30 cellular contexts compared by ENCODE assay signal in the genomic region with DNA sequence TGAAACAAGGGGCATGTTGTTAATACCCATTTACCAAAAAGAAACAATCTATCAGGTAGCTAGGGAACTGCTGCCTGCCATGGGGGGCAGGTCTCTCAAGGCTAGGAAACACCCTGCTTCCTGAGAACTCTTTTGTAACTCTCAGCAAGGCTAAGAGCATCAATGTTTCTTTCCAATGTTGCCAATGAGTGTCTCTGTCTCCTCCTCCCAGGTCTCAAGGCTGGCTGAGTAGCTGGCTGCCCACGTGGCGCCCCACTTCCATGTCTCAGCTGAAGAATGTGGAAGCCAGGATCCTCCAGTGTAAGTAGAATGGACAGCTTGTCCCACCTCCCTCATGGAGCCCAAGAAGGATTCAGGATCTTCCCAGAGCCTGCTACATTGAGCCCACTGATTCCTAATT. TPM values are rescaled to one million over a fixed set of nuclear protein-coding genes. Genes with fewer than 3 reads are reported as not detected.
A peak's percentile ranks its signal among the peaks of the same experiment; 100 is the strongest.
DNase-seq lines count a peak whose midpoint lies in the region; ATAC-seq, FAIRE-seq and TF ChIP-seq lines count a peak whose summit lies in the region.
"Had no signal": no experiment of that assay in that cellular context is flagged by ENCODE, and none has a peak within 500 bp of the region (broad histone marks: within the 10 kb centered on the region; RNA-seq: fewer than 3 reads in every experiment).

No MANE protein-coding gene starts in this region.

- H3K4me2 ChIP-seq in HepG2 (ENCODE audit: low read depth, low read length) (no peak overlapping the region), OCI-LY7 (ENCODE audit: low read length) (peak overlapping the region; percentile 21)

- peaks cover 19 to 45% of the 10 kb centered on the region in 2 experiments for H3K36me3 ChIP-seq in HepG2 (replicated peaks in 1 of 2; ENCODE audit: control insufficient read depth in 1 of 2, insufficient read depth in 2 of 2, low read length in 2 of 2)
- H3K36me3 ChIP-seq in right lobe of liver = peaks cover 0 to 51% (median 24%) of the 10 kb centered on the region in 4 donors
- peaks cover 15% of the 10 kb centered on the region; the same call in 1 of the 2 replicates for H3K36me3 ChIP-seq in OCI-LY7 (ENCODE audit: insufficient read depth, low read length)
- H3K36me3 ChIP-seq in tibial artery = peaks cover 50 to 52% (median 51%) of the 10 kb centered on the region in 3 donors

- no peak for TF ChIP-seq POLR2A in HepG2 (IDR thresholded peaks at IDR 0.05; ENCODE audit: insufficient read depth in 1 of 2, low read depth in 2 of 2, low read length in 2 of 2)
- no peak for TF ChIP-seq POLR2A in right lobe of liver (IDR thresholded peaks at IDR 0.05)

- ATAC-seq in HepG2 (no peak), right lobe of liver (no peak), HG03097 (IDR thresholded peaks at IDR 0.05; ENCODE audit: low FRiP score, unreplicated experiment) (no peak)
- ATAC-seq: PC-3 had no signal

- H3K79me2 ChIP-seq in HepG2 (ENCODE audit: insufficient read depth, low read length) (peaks cover 11% of the 10 kb centered on the region), OCI-LY7 (ENCODE audit: insufficient read depth, low read depth, low read length) (no peaks in the 10 kb centered on the region)

- in situ Hi-C loops in HepG2 (cut with HindIII; ENCODE audit: extremely low pct_ligation_motif_present, low pct_unique_long_range_greater_than_20kb) = no loop called here
- in situ Hi-C loops in GM13976 (cut with MboI; ENCODE audit: low sequenced_read_pairs, unreplicated experiment) = no loop called here

- POLR2A ChIA-PET in HepG2 (lab: Yijun Ruan, JAX) (interaction anchor here (4.9 kb wide), 1 partner anchor 12 kb away, joined by 139 read pairs; a partner anchor contains a TSS), OCI-LY7 (lab: Charles Lee) (interaction anchor here (0.5 to 6.4 kb wide), 4 partner anchors 10 to 280 kb away, joined by 3 to 47 read pairs (median 3); a partner anchor contains a TSS)

- no peak overlapping the region for H2AFZ ChIP-seq in HepG2 (ENCODE audit: low read length)
- no peak overlapping the region; the same call in 1 of the 2 replicates for H2AFZ ChIP-seq in OCI-LY7 (ENCODE audit: low read length)

- 88% methylated on average over 2 of the region's 2 CpGs for WGBS in HepG2 (ENCODE audit: low lambda C conversion rate)
- no CpG with 5 or more reads among the region's 2 CpGs for WGBS in right lobe of liver (ENCODE audit: insufficient coverage, low coverage, low lambda C conversion rate, missing lambda C conversion rate)

- peaks cover 27% of the 10 kb centered on the region for H3K36me3 Mint-ChIP-seq in chondrocyte (ENCODE audit: low read depth)

- TF ChIP-seq EP300 in HepG2 (IDR thresholded peaks at IDR 0.05; ENCODE audit: low read depth in 2 of 2, low read length in 2 of 2) (no peak), HepG2 (CRISPR knock-in tag; IDR thresholded peaks at IDR 0.05; ENCODE audit: borderline replicate concordance) (no peak)

- H3K27me3 ChIP-seq in HepG2 (ENCODE audit: control insufficient read depth in 1 of 2, insufficient read depth in 2 of 2, low read length in 2 of 2) = no peaks in the 10 kb centered on the region; a peak in 1 of 5 replicates
- no peaks in the 10 kb centered on the region for H3K27me3 ChIP-seq in right lobe of liver
- H3K27me3 ChIP-seq in tibial artery = no peaks in the 10 kb centered on the region
- H3K27me3 ChIP-seq: SJSA1 had no signal

- H3K4me1 ChIP-seq in HepG2 (ENCODE audit: insufficient read depth, low read length) (peaks cover 40% of the 10 kb centered on the region), right lobe of liver (peaks cover 0 to 20% (median 4%) of the 10 kb centered on the region in 4 donors), OCI-LY7 (ENCODE audit: insufficient read depth, low read length, poor library complexity, severe bottlenecking) (peaks cover 48% of the 10 kb centered on the region), tibial artery (peaks cover 0 to 32% (median 18%) of the 10 kb centered on the region in 4 donors)

- no peaks in the 10 kb centered on the region for H3K27me3 Mint-ChIP-seq in chondrocyte (ENCODE audit: low read depth)
- H3K27me3 Mint-ChIP-seq: CD4-positive, alpha-beta T cell had no signal

- no TSS peak for BruUV-seq in HepG2 (replicated peaks; lab: Mats Ljungman, UMichigan)
- no TSS peak for BruUV-seq in OCI-LY7 (replicated peaks; lab: Mats Ljungman, UMichigan)

- H4K20me1 ChIP-seq in HepG2 (ENCODE audit: insufficient read depth, low read length) (0 out of 2 replicates have a peak, but pooled peaks cover 3% of the 10 kb centered on the region), OCI-LY7 (ENCODE audit: insufficient read depth, low read length) (no peaks in the 10 kb centered on the region)

- H3K4me1 Mint-ChIP-seq in chondrocyte (ENCODE audit: low read depth) = peaks cover 58% of the 10 kb centered on the region

- no peak for FAIRE-seq in HepG2 (lab: Jason Lieb, UNC)

- H3K9me2 ChIP-seq in OCI-LY7 (ENCODE audit: insufficient read depth, low read length) = no peaks in the 10 kb centered on the region

- H3K4me3 ChIP-seq in HepG2 (replicated peaks in 1 of 3; ENCODE audit: insufficient read depth in 1 of 3, low read depth in 2 of 3, low read length in 3 of 3) (no peak overlapping the region), right lobe of liver (no peak overlapping the region), OCI-LY7 (ENCODE audit: low read depth, low read length, poor library complexity, severe bottlenecking) (peak overlapping the region; percentile 10), tibial artery (no peak overlapping the region)
- H3K4me3 ChIP-seq: HAP-1, SJSA1 had no signal

- CTCF ChIA-PET in HepG2 (lab: Yijun Ruan, JAX; ENCODE audit: low intra/inter-chr PET ratio, low total read pairs) (no interaction called here), OCI-LY7 (lab: Charles Lee; ENCODE audit: unreplicated experiment) (interaction anchor here (0.5 kb wide), 2 partner anchors 17 to 219 kb away, joined by 3 to 5 read pairs; no protein-coding TSS in a partner anchor)

- H3K27ac Mint-ChIP-seq in chondrocyte (ENCODE audit: unreplicated experiment) = peak overlapping the region; percentile 39
- H3K27ac Mint-ChIP-seq: CD4-positive, alpha-beta T cell had no signal

- H3K9ac ChIP-seq in HepG2 (ENCODE audit: insufficient read depth, low read depth, low read length) = no peak overlapping the region

- DNase-seq in HepG2 (ENCODE audit: low spot score) (no peak), right lobe of liver (no peak), OCI-LY7 (ENCODE audit: low spot score) (no peak), chondrocyte (ENCODE audit: low spot score) (no peak), tibial artery (no peak), GM13976 (ENCODE audit: low spot score) (no peak), NCI-H1436 treated with DMSO at 0.1 percent for 48 hours (lab: John Stamatoyannopoulos, UW) (no peak)
- DNase-seq: ACHN; CD4-positive, alpha-beta T cell; DMS53; GOT3; KBM-7; NCI-H1048; NCI-H1417; NCI-H1694 treated with DMSO at 0.1 percent for 48 hours; NCI-H2081; NCI-H2171; NCI-H226; NCI-H510A; PC-3; Right ventricle myocardium superior had no signal

- no peaks in the 10 kb centered on the region for H3K9me3 Mint-ChIP-seq in chondrocyte (ENCODE audit: low read depth)
- H3K9me3 Mint-ChIP-seq: CD4-positive, alpha-beta T cell had no signal

- H3K4me3 Mint-ChIP-seq in chondrocyte (ENCODE audit: unreplicated experiment) = no peak overlapping the region
- H3K4me3 Mint-ChIP-seq: CD4-positive, alpha-beta T cell had no signal

- intact Hi-C loops in HepG2 (cut with micrococcal nuclease; ENCODE audit: unreplicated experiment) (no loop called here), right lobe of liver (cut with DNase I) (no loop called here), OCI-LY7 (cut with micrococcal nuclease; ENCODE audit: unreplicated experiment) (no loop called here), tibial artery (cut with DNase I; ENCODE audit: low total_unique reads) (no loop called here)

- no peak for TF ChIP-seq RAD21 in HepG2 (CRISPR knock-in tag; IDR thresholded peaks at IDR 0.05)

- H3K27ac ChIP-seq in HepG2 (ENCODE audit: extremely low read length, insufficient read depth, low read length) (no peak overlapping the region), right lobe of liver (no peak overlapping the region), OCI-LY7 (ENCODE audit: low read depth, low read length, poor library complexity, severe bottlenecking) (peak overlapping the region; percentile 32), tibial artery (no peak overlapping the region)
- H3K27ac ChIP-seq: 22Rv1, SJSA1 had no signal

- H3K9me3 ChIP-seq in HepG2 (ENCODE audit: low read length) (no peaks in the 10 kb centered on the region), right lobe of liver (no peaks in the 10 kb centered on the region), OCI-LY7 (ENCODE audit: low read length) (no peaks in the 10 kb centered on the region), tibial artery (no peaks in the 10 kb centered on the region)
- H3K9me3 ChIP-seq: HAP-1, SJSA1 had no signal

- TF ChIP-seq CTCF in HepG2 (CRISPR knock-in tag; IDR thresholded peaks at IDR 0.05) = no peak
- TF ChIP-seq CTCF in right lobe of liver (IDR thresholded peaks at IDR 0.05) = no peak
- TF ChIP-seq CTCF in OCI-LY7 (conservative IDR thresholded peaks at IDR 0.05; ENCODE audit: low read length) = no peak
- TF ChIP-seq CTCF in chondrocyte (IDR thresholded peaks at IDR 0.05) = no peak
- no peak for TF ChIP-seq CTCF in tibial artery (IDR thresholded peaks at IDR 0.05)
- TF ChIP-seq CTCF in GM13976 (IDR thresholded peaks at IDR 0.05; ENCODE audit: borderline replicate concordance, control extremely low read depth, extremely low read depth, insufficient read depth, missing control alignments) = no peak

RNA-seq across cellular contexts. Expression of a gene that starts 3.4 kb away (rescaled TPM):
- total RNA-seq in HepG2 (2016; rRNA removed; fragmentation: Illumina TruSeq; extraction: Trizol) (16.1 and 22.8 TPM in 2 replicates), right lobe of liver (10 to 100 TPM; 12.7 to 38.1 (median 18.5) TPM), OCI-LY7 (2022) (15.1 and 15.6 TPM in 2 replicates), chondrocyte (52.1 to 89.9 TPM (median 88.0 TPM) in 3 replicates)
- total RNA-seq in HepG2 (2016; cell fraction: cytosol; rRNA removed; fragmentation: Illumina TruSeq; extraction: Trizol; ENCODE audit: low read depth) = 1.9 and 2.6 TPM in 2 replicates
- total RNA-seq in HepG2 (2016; cell fraction: insoluble cytoplasmic fraction; rRNA removed; fragmentation: Illumina TruSeq; extraction: Trizol) = 13.5 and 23.6 TPM in 2 replicates
- 5.5 and 6.1 TPM in 2 replicates for total RNA-seq in HepG2 (2016; cell fraction: membrane; rRNA removed; fragmentation: Illumina TruSeq; extraction: Trizol)
- 15.3 and 18.4 TPM in 2 replicates for total RNA-seq in HepG2 (2016; cell fraction: nucleus; rRNA removed; fragmentation: Illumina TruSeq; extraction: Trizol)
- 47.5 and 48.1 TPM in 2 replicates for polyA plus RNA-seq in HepG2 (2011; rRNA removed)
- 40.5 and 42.2 TPM in 2 replicates for polyA plus RNA-seq in HepG2 (2011; cell fraction: cytosol; rRNA removed)
- 28.4 and 31.8 TPM in 2 replicates for polyA plus RNA-seq in HepG2 (2011; cell fraction: nucleus; rRNA removed)
- polyA plus RNA-seq in HepG2 (2012) = 28.4 and 31.9 TPM in 2 replicates
- polyA plus RNA-seq in HepG2 (2016; cell fraction: cytosol; fragmentation: Illumina TruSeq; extraction: Trizol; ENCODE audit: low read depth) = 4.3 and 5.4 TPM in 2 replicates
- polyA plus RNA-seq in HepG2 (2016; cell fraction: insoluble cytoplasmic fraction; fragmentation: Illumina TruSeq; extraction: Trizol; ENCODE audit: low read depth) = 31.7 and 36.0 TPM in 2 replicates
- polyA plus RNA-seq in HepG2 (2016; cell fraction: membrane; fragmentation: Illumina TruSeq; extraction: Trizol; ENCODE audit: low read depth) = 10.4 and 12.8 TPM in 2 replicates
- polyA plus RNA-seq in HepG2 (2016; cell fraction: nucleus; fragmentation: Illumina TruSeq; extraction: Trizol; ENCODE audit: insufficient read depth, low read depth) = 27.4 and 28.0 TPM in 2 replicates
- polyA minus RNA-seq in HepG2 (2011; rRNA and poly(A)+ RNA removed; ENCODE audit: low replicate concordance) = 45.6 and 63.5 TPM in 2 replicates
- 14.6 and 19.0 TPM in 2 replicates for polyA minus RNA-seq in HepG2 (2011; cell fraction: cytosol; rRNA and poly(A)+ RNA removed)
- 26.9 and 36.6 TPM in 2 replicates for polyA minus RNA-seq in HepG2 (2011; cell fraction: nucleus; rRNA and poly(A)+ RNA removed)
- 5.6 and 6.6 TPM in 2 replicates for total RNA-seq in OCI-LY7 (2014; rRNA removed; shearing (Covaris generic))

RNA-seq across cellular contexts. Expression of a gene that starts 12.4 kb away (rescaled TPM):
- 385 and 558 TPM in 2 replicates for total RNA-seq in HepG2 (2016; rRNA removed; fragmentation: Illumina TruSeq; extraction: Trizol)
- total RNA-seq in HepG2 (2016; cell fraction: cytosol; rRNA removed; fragmentation: Illumina TruSeq; extraction: Trizol; ENCODE audit: low read depth) = 148 and 149 TPM in 2 replicates
- 449 and 577 TPM in 2 replicates for total RNA-seq in HepG2 (2016; cell fraction: insoluble cytoplasmic fraction; rRNA removed; fragmentation: Illumina TruSeq; extraction: Trizol)
- 133 and 150 TPM in 2 replicates for total RNA-seq in HepG2 (2016; cell fraction: membrane; rRNA removed; fragmentation: Illumina TruSeq; extraction: Trizol)
- total RNA-seq in HepG2 (2016; cell fraction: nucleus; rRNA removed; fragmentation: Illumina TruSeq; extraction: Trizol) = 382 and 439 TPM in 2 replicates
- 508 and 626 TPM in 2 replicates for polyA plus RNA-seq in HepG2 (2011; rRNA removed)
- 1,110 and 1,232 TPM in 2 replicates for polyA plus RNA-seq in HepG2 (2011; cell fraction: cytosol; rRNA removed)
- polyA plus RNA-seq in HepG2 (2011; cell fraction: nucleus; rRNA removed) = 187 and 222 TPM in 2 replicates
- 327 and 493 TPM in 2 replicates for polyA plus RNA-seq in HepG2 (2012)
- polyA plus RNA-seq in HepG2 (2016; cell fraction: cytosol; fragmentation: Illumina TruSeq; extraction: Trizol; ENCODE audit: low read depth) = 141 and 152 TPM in 2 replicates
- 395 and 434 TPM in 2 replicates for polyA plus RNA-seq in HepG2 (2016; cell fraction: insoluble cytoplasmic fraction; fragmentation: Illumina TruSeq; extraction: Trizol; ENCODE audit: low read depth)
- 122 and 125 TPM in 2 replicates for polyA plus RNA-seq in HepG2 (2016; cell fraction: membrane; fragmentation: Illumina TruSeq; extraction: Trizol; ENCODE audit: low read depth)
- polyA plus RNA-seq in HepG2 (2016; cell fraction: nucleus; fragmentation: Illumina TruSeq; extraction: Trizol; ENCODE audit: insufficient read depth, low read depth) = 602 and 624 TPM in 2 replicates
- polyA minus RNA-seq in HepG2 (2011; rRNA and poly(A)+ RNA removed; ENCODE audit: low replicate concordance) = 261 and 460 TPM in 2 replicates
- 132 TPM in 2 replicates for polyA minus RNA-seq in HepG2 (2011; cell fraction: cytosol; rRNA and poly(A)+ RNA removed)
- polyA minus RNA-seq in HepG2 (2011; cell fraction: nucleus; rRNA and poly(A)+ RNA removed) = 79.2 and 94.7 TPM in 2 replicates
- total RNA-seq in right lobe of liver = 100 to 1,000 TPM; 107 to 249 (median 133) TPM
- total RNA-seq in OCI-LY7 (2014; rRNA removed; shearing (Covaris generic)) = 88.6 and 154 TPM in 2 replicates
- 115 and 117 TPM in 2 replicates for total RNA-seq in OCI-LY7 (2022)
- 248 to 266 TPM (median 253 TPM) in 3 replicates for total RNA-seq in chondrocyte

RNA-seq across cellular contexts. Expression of a gene that starts 42.7 kb away (rescaled TPM):
- total RNA-seq in HepG2 (2016; rRNA removed; fragmentation: Illumina TruSeq; extraction: Trizol) (not detected in 2 replicates), right lobe of liver (not detected), OCI-LY7 (2022) (not detected in 2 replicates), chondrocyte (not detected in 3 replicates)
- total RNA-seq in HepG2 (2016; cell fraction: cytosol; rRNA removed; fragmentation: Illumina TruSeq; extraction: Trizol; ENCODE audit: low read depth) = not detected in 2 replicates
- not detected in 2 replicates for total RNA-seq in HepG2 (2016; cell fraction: insoluble cytoplasmic fraction; rRNA removed; fragmentation: Illumina TruSeq; extraction: Trizol)
- total RNA-seq in HepG2 (2016; cell fraction: membrane; rRNA removed; fragmentation: Illumina TruSeq; extraction: Trizol) = not detected in 2 replicates
- not detected in 2 replicates for total RNA-seq in HepG2 (2016; cell fraction: nucleus; rRNA removed; fragmentation: Illumina TruSeq; extraction: Trizol)
- not detected in 2 replicates for polyA plus RNA-seq in HepG2 (2011; rRNA removed)
- polyA plus RNA-seq in HepG2 (2011; cell fraction: cytosol; rRNA removed) = not detected in 2 replicates
- polyA plus RNA-seq in HepG2 (2011; cell fraction: nucleus; rRNA removed) = not detected in 2 replicates
- polyA plus RNA-seq in HepG2 (2012) = not detected in 2 replicates
- polyA plus RNA-seq in HepG2 (2016; cell fraction: cytosol; fragmentation: Illumina TruSeq; extraction: Trizol; ENCODE audit: low read depth) = not detected in 2 replicates
- polyA plus RNA-seq in HepG2 (2016; cell fraction: insoluble cytoplasmic fraction; fragmentation: Illumina TruSeq; extraction: Trizol; ENCODE audit: low read depth) = not detected in 2 replicates
- polyA plus RNA-seq in HepG2 (2016; cell fraction: membrane; fragmentation: Illumina TruSeq; extraction: Trizol; ENCODE audit: low read depth) = not detected in 2 replicates
- polyA plus RNA-seq in HepG2 (2016; cell fraction: nucleus; fragmentation: Illumina TruSeq; extraction: Trizol; ENCODE audit: insufficient read depth, low read depth) = not detected in 2 replicates
- polyA minus RNA-seq in HepG2 (2011; rRNA and poly(A)+ RNA removed; ENCODE audit: low replicate concordance) = not detected in 2 replicates
- not detected in 2 replicates for polyA minus RNA-seq in HepG2 (2011; cell fraction: cytosol; rRNA and poly(A)+ RNA removed)
- polyA minus RNA-seq in HepG2 (2011; cell fraction: nucleus; rRNA and poly(A)+ RNA removed) = not detected in 2 replicates
- total RNA-seq in OCI-LY7 (2014; rRNA removed; shearing (Covaris generic)) = not detected in 2 replicates
- total RNA-seq: CD4-positive, alpha-beta T cell; Daoy; G401; HT1080; PC-3; Right ventricle myocardium superior; RPMI7951; SJSA1 had no signal
- polyA plus RNA-seq: BJ had no signal
